ENCODE assay signal across 11 cellular contexts in genomic region chr20:967796-968742, GRCh38. TPM values are rescaled to one million over a fixed set of nuclear protein-coding genes. Genes with fewer than 3 reads are reported as not detected.
DNase-seq lines count a peak whose midpoint lies in the region; ATAC-seq, FAIRE-seq and TF ChIP-seq lines count a peak whose summit lies in the region.
"Had no signal": no experiment of that assay in that cellular context is flagged by ENCODE, and none has a peak within 500 bp of the region (broad histone marks: within the 10 kb centered on the region; RNA-seq: fewer than 3 reads in every experiment).

No MANE protein-coding gene starts in this region.

- ATAC-seq in PC-3 (no peak), GM18520 (IDR thresholded peaks at IDR 0.05; ENCODE audit: unreplicated experiment) (no peak)

- H3K27ac ChIP-seq in PC-3 (ENCODE audit: low read length): no peak overlapping the region
- H3K27ac ChIP-seq: left ventricle myocardium inferior had no signal

- no peaks in the 10 kb centered on the region for H3F3A ChIP-seq in PC-3 (ENCODE audit: low read length, unreplicated experiment)

- H3K79me2 ChIP-seq in PC-3 (ENCODE audit: low read length): no peaks in the 10 kb centered on the region

- no peak for TF ChIP-seq CTCF in AG10803 (conservative IDR thresholded peaks at IDR 0.05; ENCODE audit: low read length)
- no peak for TF ChIP-seq CTCF in PC-3 (conservative IDR thresholded peaks at IDR 0.05; ENCODE audit: low read depth, low read length)
- no peak for TF ChIP-seq CTCF in GM13976 (IDR thresholded peaks at IDR 0.05; ENCODE audit: borderline replicate concordance, control extremely low read depth, extremely low read depth, insufficient read depth, missing control alignments)

- H3K9ac ChIP-seq in PC-3 (ENCODE audit: low read length): no peak overlapping the region

- peak; percentile 25 for DNase-seq in AG10803 (ENCODE audit: low read depth)
- DNase-seq in GM19239 (ENCODE audit: insufficient read length, low spot score): no peak
- DNase-seq in PC-3: peak; percentile 33
- DNase-seq in erythroblast (lab: John Stamatoyannopoulos, UW): peak; percentile 44 to 46
- no peak for DNase-seq in epidermal melanocyte (ENCODE audit: insufficient read length, low spot score)
- DNase-seq in NCI-H1048 (lab: John Stamatoyannopoulos, UW): no peak
- DNase-seq in GM13976 (ENCODE audit: low spot score): no peak
- DNase-seq: DMS79 treated with DMSO at 0.1 percent for 48 hours; left ventricle myocardium inferior; stimulated activated naive CD4-positive, alpha-beta T cell treated with Interleukin-2 at 50 U/mL for 16 hours had no signal

- H3K4me3 ChIP-seq in AG10803 (ENCODE audit: low read length) (no peak overlapping the region), PC-3 (ENCODE audit: low read length) (no peak overlapping the region)
- H3K4me3 ChIP-seq: left ventricle myocardium inferior had no signal

- BruUV-seq in PC-3 (replicated peaks; lab: Mats Ljungman, UMichigan): no TSS peak

- no peaks in the 10 kb centered on the region for H3K9me3 ChIP-seq in PC-3 (ENCODE audit: low read length)
- H3K9me3 ChIP-seq: left ventricle myocardium inferior had no signal

- in situ Hi-C loops in GM13976 (cut with MboI; ENCODE audit: low sequenced_read_pairs, unreplicated experiment): no loop called here

- intact Hi-C loops in PC-3 (cut with micrococcal nuclease): no loop called here

- no peak overlapping the region for H2AFZ ChIP-seq in PC-3 (ENCODE audit: low read length)

- no peaks in the 10 kb centered on the region for H3K9me2 ChIP-seq in PC-3 (replicated peaks; ENCODE audit: low read length)

- TF ChIP-seq POLR2A in erythroblast (IDR thresholded peaks at IDR 0.05; ENCODE audit: low read length): no peak

- POLR2A ChIA-PET in PC-3 (lab: Charles Lee; ENCODE audit: unreplicated experiment): no interaction called here

- H3K4me2 ChIP-seq in PC-3 (ENCODE audit: low read length): no peak overlapping the region

- H4K20me1 ChIP-seq in PC-3 (ENCODE audit: low read length): no peaks in the 10 kb centered on the region

- no peaks in the 10 kb centered on the region for H3K4me1 ChIP-seq in PC-3 (ENCODE audit: insufficient read depth, low read length)
- H3K4me1 ChIP-seq: left ventricle myocardium inferior had no signal

- CTCF ChIA-PET in PC-3 (lab: Charles Lee): no interaction called here

- peak; percentile 40 for FAIRE-seq in GM19239 (lab: Jason Lieb, UNC)

- peaks cover 71% of the 10 kb centered on the region for H3K27me3 ChIP-seq in PC-3 (ENCODE audit: low read length)

- H3K36me3 ChIP-seq in PC-3 (ENCODE audit: low read depth, low read length): no peaks in the 10 kb centered on the region
- H3K36me3 ChIP-seq: left ventricle myocardium inferior had no signal

RNA-seq across cellular contexts. Expression of gene RSPO4, which starts 34.0 kb away (rescaled TPM):
- total RNA-seq in PC-3 (2014; rRNA removed): not detected in 2 replicates
- total RNA-seq: left ventricle myocardium inferior had no signal

RNA-seq across cellular contexts. Expression of gene ANGPT4, which starts 51.9 kb away (rescaled TPM):
- not detected in 2 replicates for total RNA-seq in PC-3 (2014; rRNA removed)

Comparison
In these comparisons a context has a peak if more than half of its experiments do, and no peak if none do; other contexts are left out.
1. DNase-seq: peak in AG10803 (single experiment), PC-3 (single experiment) and erythroblast (2 of 2); none in GM19239 (single experiment), epidermal melanocyte (single experiment), NCI-H1048 (single experiment) and GM13976 (single experiment).